9 cellular contexts compared by ENCODE assay signal in the genomic region with DNA sequence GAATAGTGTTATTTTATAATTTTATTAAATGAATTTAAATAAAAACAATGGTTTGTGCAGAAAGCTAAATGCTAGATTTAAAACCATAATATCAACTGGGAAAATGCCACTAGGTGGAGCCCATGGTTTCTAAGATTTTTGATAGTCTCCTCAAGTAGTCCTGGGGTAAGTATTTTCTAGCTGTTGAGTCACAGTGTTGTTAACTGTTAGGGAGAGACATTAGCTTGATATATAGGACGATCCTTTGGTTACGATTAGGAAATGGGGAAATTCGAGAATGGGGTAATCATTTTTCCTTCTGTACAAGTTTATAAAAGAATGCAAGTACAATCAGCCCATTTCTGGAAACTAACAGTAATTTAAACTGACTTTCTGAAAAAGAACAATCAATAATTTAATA.
DNase-seq lines count a peak whose midpoint lies in the region; ATAC-seq, FAIRE-seq and TF ChIP-seq lines count a peak whose summit lies in the region.
"Had no signal": no experiment of that assay in that cellular context is flagged by ENCODE, and none has a peak within 500 bp of the region (broad histone marks: within the 10 kb centered on the region; RNA-seq: fewer than 3 reads in every experiment).

No MANE protein-coding gene starts in this region.

- no peaks in the 10 kb centered on the region for H3K36me3 Mint-ChIP-seq in osteocyte (ENCODE audit: unreplicated experiment)
- no peaks in the 10 kb centered on the region for H3K36me3 Mint-ChIP-seq in activated CD8-positive, alpha-beta memory T cell treated with anti-CD3 and anti-CD28 coated beads, Interleukin-2, amount 10 ng/mL, durations not matched to agents 7 days and 5 days

- no peaks in the 10 kb centered on the region for H3K36me3 ChIP-seq in SJCRH30

- no peaks in the 10 kb centered on the region for H3K4me1 ChIP-seq in SJCRH30

- H3K4me3 ChIP-seq in SJCRH30 (no peak overlapping the region), fibroblast of mammary gland (ENCODE audit: control insufficient read depth, low read depth, low read length) (no peak overlapping the region)

- no peak overlapping the region for H3K27ac Mint-ChIP-seq in osteocyte (ENCODE audit: unreplicated experiment)
- H3K27ac Mint-ChIP-seq in activated CD8-positive, alpha-beta memory T cell treated with anti-CD3 and anti-CD28 coated beads, Interleukin-2, amount 10 ng/mL, durations not matched to agents 7 days and 5 days = no peak overlapping the region
- H3K27ac Mint-ChIP-seq: B cell had no signal

- FAIRE-seq in HTR-8/SVneo (lab: Jason Lieb, UNC) = no peak

- no peak overlapping the region for H3K4me3 Mint-ChIP-seq in osteocyte (ENCODE audit: unreplicated experiment)
- no peak overlapping the region for H3K4me3 Mint-ChIP-seq in activated CD8-positive, alpha-beta memory T cell treated with anti-CD3 and anti-CD28 coated beads, Interleukin-2, amount 10 ng/mL, durations not matched to agents 7 days and 5 days
- H3K4me3 Mint-ChIP-seq: B cell had no signal

- no peaks in the 10 kb centered on the region for H3K27me3 ChIP-seq in SJCRH30

- no peaks in the 10 kb centered on the region for H3K27me3 Mint-ChIP-seq in osteocyte (ENCODE audit: unreplicated experiment)
- H3K27me3 Mint-ChIP-seq in activated CD8-positive, alpha-beta memory T cell treated with anti-CD3 and anti-CD28 coated beads, Interleukin-2, amount 10 ng/mL, durations not matched to agents 7 days and 5 days = no peaks in the 10 kb centered on the region
- H3K27me3 Mint-ChIP-seq: B cell had no signal

- no peaks in the 10 kb centered on the region for H3K9me3 Mint-ChIP-seq in osteocyte (ENCODE audit: unreplicated experiment)
- no peaks in the 10 kb centered on the region for H3K9me3 Mint-ChIP-seq in activated CD8-positive, alpha-beta memory T cell treated with anti-CD3 and anti-CD28 coated beads, Interleukin-2, amount 10 ng/mL, durations not matched to agents 7 days and 5 days (ENCODE audit: low read depth)

- TF ChIP-seq CTCF in fibroblast of mammary gland (conservative IDR thresholded peaks at IDR 0.05; ENCODE audit: control insufficient read depth, insufficient read depth, low read depth, low read length) (peak; percentile 71), osteocyte (IDR thresholded peaks at IDR 0.05) (peak; percentile 73)

- peaks cover under 1% of the 10 kb centered on the region; the same call in 1 of the 2 replicates for H3K9me3 ChIP-seq in SJCRH30 (replicated peaks)

- DNase-seq in NCI-H1417 (lab: John Stamatoyannopoulos, UW) = peak; percentile 4 to 73 (median 28)
- no peak for DNase-seq in NCI-H1417 treated with DMSO at 0.1 percent for 48 hours (lab: John Stamatoyannopoulos, UW)
- peak; percentile 53 for DNase-seq in HTR-8/SVneo (ENCODE audit: insufficient read length, low spot score)
- DNase-seq in SJCRH30 = peak; percentile 28 to 75
- peak; percentile 93 for DNase-seq in fibroblast of mammary gland (ENCODE audit: low read depth)
- DNase-seq in osteocyte (ENCODE audit: extremely low spot score, unreplicated experiment) = no peak
- DNase-seq in activated CD8-positive, alpha-beta memory T cell treated with anti-CD3 and anti-CD28 coated beads, Interleukin-2, amount 10 ng/mL, durations not matched to agents 7 days and 5 days = no peak

- CTCF ChIA-PET in activated CD8-positive, alpha-beta memory T cell treated with anti-CD3 and anti-CD28 coated beads, Interleukin-2, amount 10 ng/mL, durations not matched to agents 7 days and 5 days (lab: Charles Lee) = interaction anchor here (2.5 kb wide), 1 partner anchor 949 kb away, joined by 12 read pairs; no protein-coding TSS in a partner anchor

- H3K27ac ChIP-seq in SJCRH30 = no peak overlapping the region

- ATAC-seq in activated CD8-positive, alpha-beta memory T cell treated with anti-CD3 and anti-CD28 coated beads, Interleukin-2, amount 10 ng/mL, durations not matched to agents 7 days and 5 days = no peak
- ATAC-seq in GM18873 (IDR thresholded peaks at IDR 0.05; ENCODE audit: low FRiP score, unreplicated experiment) = no peak

- H3K4me1 Mint-ChIP-seq in osteocyte (ENCODE audit: unreplicated experiment) = peaks cover 9% of the 10 kb centered on the region
- no peaks in the 10 kb centered on the region for H3K4me1 Mint-ChIP-seq in activated CD8-positive, alpha-beta memory T cell treated with anti-CD3 and anti-CD28 coated beads, Interleukin-2, amount 10 ng/mL, durations not matched to agents 7 days and 5 days
- H3K4me1 Mint-ChIP-seq: B cell had no signal

Comparison
In these comparisons a context has a peak if more than half of its experiments do, and no peak if none do; other contexts are left out.
1. DNase-seq: peak in NCI-H1417 (3 of 3), HTR-8/SVneo (single experiment), SJCRH30 (2 of 2) and fibroblast of mammary gland (single experiment); none in NCI-H1417 treated with DMSO at 0.1 percent for 48 hours (single experiment), osteocyte (single experiment) and activated CD8-positive, alpha-beta memory T cell treated with anti-CD3 and anti-CD28 coated beads, Interleukin-2, amount 10 ng/mL, durations not matched to agents 7 days and 5 days (single experiment).